1 cellular context compared by ENCODE assay signal in genomic region chr16:85420501-85421337, GRCh38.
TF ChIP-seq lines count a peak whose summit lies in the region.

No MANE protein-coding gene starts in this region.

TF ChIP-seq in HepG2, 621 proteins besides CTCF, POLR2A, EP300 and RAD21 (continued from another document and continues in another):
- TF ChIP-seq, protein P1, sequence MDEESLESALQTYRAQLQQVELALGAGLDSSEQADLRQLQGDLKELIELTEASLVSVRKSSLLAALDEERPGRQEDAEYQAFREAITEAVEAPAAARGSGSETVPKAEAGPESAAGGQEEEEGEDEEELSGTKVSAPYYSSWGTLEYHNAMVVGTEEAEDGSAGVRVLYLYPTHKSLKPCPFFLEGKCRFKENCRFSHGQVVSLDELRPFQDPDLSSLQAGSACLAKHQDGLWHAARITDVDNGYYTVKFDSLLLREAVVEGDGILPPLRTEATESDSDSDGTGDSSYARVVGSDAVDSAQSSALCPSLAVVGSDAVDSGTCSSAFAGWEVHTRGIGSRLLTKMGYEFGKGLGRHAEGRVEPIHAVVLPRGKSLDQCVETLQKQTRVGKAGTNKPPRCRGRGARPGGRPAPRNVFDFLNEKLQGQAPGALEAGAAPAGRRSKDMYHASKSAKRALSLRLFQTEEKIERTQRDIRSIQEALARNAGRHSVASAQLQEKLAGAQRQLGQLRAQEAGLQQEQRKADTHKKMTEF (CRISPR knock-in tag; IDR thresholded peaks at IDR 0.05) = peak; percentile 86
- TF ChIP-seq ZBTB14 (CRISPR knock-in tag; IDR thresholded peaks at IDR 0.05) (no peak; the same call in 1 of the 2 replicates), ZNF382 (CRISPR knock-in tag; IDR thresholded peaks at IDR 0.05; ENCODE audit: borderline replicate concordance) (no peak), KLF12 (CRISPR knock-in tag; IDR thresholded peaks at IDR 0.05; ENCODE audit: borderline replicate concordance) (no peak), ZFP36 (IDR thresholded peaks at IDR 0.05; ENCODE audit: borderline replicate concordance, low read depth, low read length, partially characterized antibody) (peak; percentile 59), ZBTB42 (CRISPR knock-in tag; IDR thresholded peaks at IDR 0.05) (no peak), RARA (CRISPR knock-in tag; IDR thresholded peaks at IDR 0.05) (peak; percentile 48), MIER2 (CRISPR knock-in tag; IDR thresholded peaks at IDR 0.05) (peak; percentile 48; the same call in 1 of the 2 replicates), KAT8 (CRISPR knock-in tag; IDR thresholded peaks at IDR 0.05) (peak; percentile 54), ZNF407 (CRISPR knock-in tag; IDR thresholded peaks at IDR 0.05; ENCODE audit: not compliant biosample characterization) (no peak), ARID4A (CRISPR knock-in tag; IDR thresholded peaks at IDR 0.05; ENCODE audit: borderline replicate concordance) (peak; percentile 72; the same call in 1 of the 2 replicates), PAWR (CRISPR knock-in tag; IDR thresholded peaks at IDR 0.05; ENCODE audit: borderline replicate concordance) (no peak), ZNF777 (CRISPR knock-in tag; IDR thresholded peaks at IDR 0.05) (no peak), ZSCAN12 (CRISPR knock-in tag; IDR thresholded peaks at IDR 0.05) (no peak), FOXP1 (IDR thresholded peaks at IDR 0.05) (no peak), FOXP1 (CRISPR knock-in tag; IDR thresholded peaks at IDR 0.05) (no peak), SALL2 (CRISPR knock-in tag; IDR thresholded peaks at IDR 0.05) (0 out of 2 replicates have a peak, but pooled peaks have one; percentile 16), MAFK (conservative IDR thresholded peaks at IDR 0.05 in 1 of 2, IDR thresholded peaks at IDR 0.05 in 1 of 2; ENCODE audit: low read length in 2 of 2) (no peak), ZNF232 (CRISPR knock-in tag; IDR thresholded peaks at IDR 0.05; ENCODE audit: borderline replicate concordance) (no peak), ZNF318 (CRISPR knock-in tag; IDR thresholded peaks at IDR 0.05) (no peak; the same call in 1 of the 2 replicates), ZNF468 (CRISPR knock-in tag; IDR thresholded peaks at IDR 0.05) (0 out of 2 replicates have a peak, but pooled peaks have one; percentile 81), SAFB2 (CRISPR knock-in tag; IDR thresholded peaks at IDR 0.05; ENCODE audit: borderline replicate concordance, low read depth) (no peak; the same call in 1 of the 2 replicates), SMAD3 (CRISPR knock-in tag; IDR thresholded peaks at IDR 0.05) (0 out of 2 replicates have a peak, but pooled peaks have one; percentile 30), RFXANK (CRISPR knock-in tag; IDR thresholded peaks at IDR 0.05) (peak; percentile 72; the same call in 1 of the 2 replicates), AKAP8 (CRISPR knock-in tag; IDR thresholded peaks at IDR 0.05) (peak; percentile 82), TSC22D2 (CRISPR knock-in tag; IDR thresholded peaks at IDR 0.05; ENCODE audit: borderline replicate concordance) (peak; percentile 62; the same call in 1 of the 2 replicates)
- TF ChIP-seq, protein P2, sequence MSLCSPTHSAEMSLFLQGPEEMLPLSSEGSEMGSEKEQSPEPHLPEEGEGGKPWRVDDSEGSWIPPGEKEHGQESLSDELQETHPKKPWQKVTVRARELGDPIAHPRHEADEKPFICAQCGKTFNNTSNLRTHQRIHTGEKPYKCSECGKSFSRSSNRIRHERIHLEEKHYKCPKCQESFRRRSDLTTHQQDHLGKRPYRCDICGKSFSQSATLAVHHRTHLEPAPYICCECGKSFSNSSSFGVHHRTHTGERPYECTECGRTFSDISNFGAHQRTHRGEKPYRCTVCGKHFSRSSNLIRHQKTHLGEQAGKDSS (CRISPR knock-in tag; IDR thresholded peaks at IDR 0.05; ENCODE audit: borderline replicate concordance, low read depth) = peak; percentile 41; the same call in 1 of the 2 replicates
